In genomic region chr15:66404532-66404931, GRCh38 we compare ENCODE assay signal across 11 cellular contexts. TPM values are rescaled to one million over a fixed set of nuclear protein-coding genes. Genes with fewer than 3 reads are reported as not detected.
DNase-seq lines count a peak whose midpoint lies in the region; ATAC-seq and TF ChIP-seq lines count a peak whose summit lies in the region.
"Had no signal": no experiment of that assay in that cellular context is flagged by ENCODE, and none has a peak within 500 bp of the region (broad histone marks: within the 10 kb centered on the region; RNA-seq: fewer than 3 reads in every experiment).

No MANE protein-coding gene starts in this region.

- H3K36me3 ChIP-seq in ES-I3 (ENCODE audit: insufficient read depth, low read length) (no peaks in the 10 kb centered on the region), HUES48 (ENCODE audit: control insufficient read depth, insufficient read depth, low read length) (no peaks in the 10 kb centered on the region)

- H3K9me3 Mint-ChIP-seq in chondrocyte (ENCODE audit: low read depth) (no peaks in the 10 kb centered on the region), nephron (no peaks in the 10 kb centered on the region)

- no peak for DNase-seq in chondrocyte (ENCODE audit: low spot score)
- DNase-seq in NCI-H1694 (lab: John Stamatoyannopoulos, UW), result no peak
- DNase-seq: DMS53, heart left ventricle, NCI-H345, posterior cingulate gyrus had no signal

- H3K4me1 ChIP-seq in ES-I3 (ENCODE audit: insufficient read depth, low read length) (peaks cover 40% of the 10 kb centered on the region), HUES48 (ENCODE audit: control insufficient read depth, insufficient read depth, low read length) (peaks cover 56% of the 10 kb centered on the region)

- peaks cover 3% of the 10 kb centered on the region for H3K36me3 Mint-ChIP-seq in chondrocyte (ENCODE audit: low read depth)
- peaks cover 3% of the 10 kb centered on the region for H3K36me3 Mint-ChIP-seq in nephron (ENCODE audit: low read depth)

- H3K9ac ChIP-seq in ES-I3 (ENCODE audit: low read depth, low read length) (peak overlapping the region; percentile 17; the same call in 1 of the 2 replicates), HUES48 (ENCODE audit: low read depth, low read length) (0 out of 2 replicates have a peak overlapping the region, but pooled peaks have one; percentile 32)

- H3K27ac Mint-ChIP-seq in chondrocyte (ENCODE audit: unreplicated experiment), result no peak overlapping the region
- peak overlapping the region; percentile 69 to 91 (median 89) for H3K27ac Mint-ChIP-seq in nephron

- peak overlapping the region; percentile 77 for H3K27ac ChIP-seq in HUES48 (ENCODE audit: low read depth, low read length)

- H3K4me3 Mint-ChIP-seq in chondrocyte (ENCODE audit: unreplicated experiment) (no peak overlapping the region), nephron (peak overlapping the region; percentile 0 to 63 (median 17))

- H3K4me1 Mint-ChIP-seq in chondrocyte (ENCODE audit: low read depth) (peaks cover 73% of the 10 kb centered on the region), nephron (peaks cover 86% of the 10 kb centered on the region)

- H3K9me3 ChIP-seq in ES-I3 (ENCODE audit: control insufficient read depth, insufficient read depth, low read length) (no peaks in the 10 kb centered on the region), HUES48 (ENCODE audit: control insufficient read depth, insufficient read depth, low read length) (no peaks in the 10 kb centered on the region)
- H3K9me3 ChIP-seq: heart left ventricle had no signal

- H3K4me3 ChIP-seq in HUES48 (ENCODE audit: low read depth, low read length), result 0 out of 2 replicates have a peak overlapping the region, but pooled peaks have one; percentile 15
- H3K4me3 ChIP-seq: heart left ventricle had no signal

- no peaks in the 10 kb centered on the region for H3K27me3 ChIP-seq in HUES48 (ENCODE audit: control insufficient read depth, insufficient read depth, low read length)
- H3K27me3 ChIP-seq: heart left ventricle had no signal

- H3K27me3 Mint-ChIP-seq in chondrocyte (ENCODE audit: low read depth), result no peaks in the 10 kb centered on the region
- no peaks in the 10 kb centered on the region for H3K27me3 Mint-ChIP-seq in nephron (ENCODE audit: low read depth)

- peak; percentile 10 for TF ChIP-seq CTCF in chondrocyte (IDR thresholded peaks at IDR 0.05)
- TF ChIP-seq CTCF in nephron (IDR thresholded peaks at IDR 0.05; ENCODE audit: unreplicated experiment in 3 of 3), result peak in 1 of 3 experiments; percentile 24

- ATAC-seq in HG03196 (IDR thresholded peaks at IDR 0.05; ENCODE audit: unreplicated experiment) (no peak), HG02973 (IDR thresholded peaks at IDR 0.05; ENCODE audit: unreplicated experiment) (no peak)

RNA-seq across cellular contexts. Expression of gene MAP2K1, which starts 17.8 kb away (rescaled TPM):
- 44.7 to 49.7 TPM (median 45.1 TPM) in 3 replicates for total RNA-seq in chondrocyte

RNA-seq across cellular contexts. Expression of gene TIPIN, which starts 48.0 kb away (rescaled TPM):
- total RNA-seq in chondrocyte, result 6.3 to 11.9 TPM (median 8.2 TPM) in 3 replicates
